ENCODE assay signal across 7 cellular contexts in the genomic region with DNA sequence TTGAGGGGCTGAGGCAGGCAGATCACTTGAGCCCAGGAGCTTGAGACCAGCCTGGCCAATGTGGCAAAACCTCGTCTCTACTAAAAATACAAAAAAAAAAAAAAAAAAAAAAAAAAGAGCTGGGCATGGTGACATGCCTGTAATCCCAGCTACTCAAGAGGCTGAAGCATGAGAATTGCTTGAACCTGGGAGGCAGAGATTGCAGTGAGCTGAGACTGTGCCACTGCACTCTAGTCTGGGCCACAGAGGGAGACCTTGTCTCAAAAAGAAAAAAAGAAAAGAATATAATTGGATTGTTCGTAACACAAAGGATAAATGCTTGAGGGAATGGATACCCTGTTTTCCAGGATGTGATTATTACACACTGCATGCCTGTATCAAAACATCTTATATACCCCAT. TPM values are rescaled to one million over a fixed set of nuclear protein-coding genes. Genes with fewer than 3 reads are reported as not detected.
DNase-seq lines count a peak whose midpoint lies in the region; ATAC-seq, FAIRE-seq and TF ChIP-seq lines count a peak whose summit lies in the region.
"Not testable (repeated sequence)": the region's sequence is repeated elsewhere in the genome, so short reads cannot be mapped to it uniquely, and the experiment has no call there.

No MANE protein-coding gene starts in this region.

- WGBS in thyroid gland, 2 donors = 28 to 34% methylated on average over 2 of the region's 2 CpGs

- not testable (repeated sequence) for H3K4me3 Mint-ChIP-seq in activated T-helper 2 cell treated with anti-CD3 and anti-CD28 coated beads, Interferon-gamma antibody, Interleukin-2, Interleukin-4, amounts not matched to agents 10 μg/mL and 5 μg/mL and 100 μg/mL, durations not matched to agents 14 hours and 24 hours and 36 hours (ENCODE audit: low read depth); natural killer cell

- not testable (repeated sequence) for H3K9me3 ChIP-seq in left ventricle myocardium inferior (replicated peaks); thyroid gland

- intact Hi-C loops in activated T-helper 2 cell treated with anti-CD3 and anti-CD28 coated beads, Interferon-gamma antibody, Interleukin-2, Interleukin-4, amounts not matched to agents 10 μg/mL and 5 μg/mL and 100 μg/mL, durations not matched to agents 14 hours and 24 hours and 36 hours (cut with micrococcal nuclease) = loop anchor here (10.0 kb wide), 1 partner anchor 776 kb away; the partner anchor contains the start of genes GLMN and RPAP2
- intact Hi-C loops in left ventricle myocardium inferior (cut with micrococcal nuclease); natural killer cell (cut with micrococcal nuclease); thyroid gland (cut with DNase I): not testable (repeated sequence)

- peaks cover 48% of the 10 kb centered on the region for H3K4me1 Mint-ChIP-seq in activated T-helper 2 cell treated with anti-CD3 and anti-CD28 coated beads, Interferon-gamma antibody, Interleukin-2, Interleukin-4, amounts not matched to agents 10 μg/mL and 5 μg/mL and 100 μg/mL, durations not matched to agents 14 hours and 24 hours and 36 hours (ENCODE audit: low read depth)
- peaks cover 62 to 66% of the 10 kb centered on the region in 2 donors for H3K4me1 Mint-ChIP-seq in natural killer cell

- H3K36me3 Mint-ChIP-seq in activated T-helper 2 cell treated with anti-CD3 and anti-CD28 coated beads, Interferon-gamma antibody, Interleukin-2, Interleukin-4, amounts not matched to agents 10 μg/mL and 5 μg/mL and 100 μg/mL, durations not matched to agents 14 hours and 24 hours and 36 hours (ENCODE audit: low read depth) = peaks cover 74% of the 10 kb centered on the region
- not testable (repeated sequence) for H3K36me3 Mint-ChIP-seq in natural killer cell

- H3K27me3 ChIP-seq in left ventricle myocardium inferior (ENCODE audit: low read depth); thyroid gland: not testable (repeated sequence)

- not testable (repeated sequence) for H3K27ac ChIP-seq in left ventricle myocardium inferior (replicated peaks); thyroid gland

- not testable (repeated sequence) for H3K36me3 ChIP-seq in left ventricle myocardium inferior, thyroid gland

- not testable (repeated sequence) for H3K4me1 ChIP-seq in left ventricle myocardium inferior, thyroid gland

- peak; percentile 24 for TF ChIP-seq CTCF in AG10803 (conservative IDR thresholded peaks at IDR 0.05; ENCODE audit: low read length)
- peak; percentile 26 for TF ChIP-seq CTCF in left ventricle myocardium inferior (IDR thresholded peaks at IDR 0.05; ENCODE audit: borderline replicate concordance)
- not testable (repeated sequence) for TF ChIP-seq CTCF in natural killer cell (IDR thresholded peaks at IDR 0.05)
- peak in 2 of 6 experiments; percentile 28 to 32 for TF ChIP-seq CTCF in thyroid gland (IDR thresholded peaks at IDR 0.05)

- peak in 1 of 3 donors; percentile 25 for ATAC-seq in natural killer cell

- peak; percentile 31 for FAIRE-seq in colon (lab: Jason Lieb, UNC)

- H3K27ac Mint-ChIP-seq in activated T-helper 2 cell treated with anti-CD3 and anti-CD28 coated beads, Interferon-gamma antibody, Interleukin-2, Interleukin-4, amounts not matched to agents 10 μg/mL and 5 μg/mL and 100 μg/mL, durations not matched to agents 14 hours and 24 hours and 36 hours = peak overlapping the region; percentile 43
- peak overlapping the region; percentile 46 to 56 for H3K27ac Mint-ChIP-seq in natural killer cell

- not testable (repeated sequence) for TF ChIP-seq POLR2A in thyroid gland (IDR thresholded peaks at IDR 0.05)

- not testable (repeated sequence) for H3K27me3 Mint-ChIP-seq in activated T-helper 2 cell treated with anti-CD3 and anti-CD28 coated beads, Interferon-gamma antibody, Interleukin-2, Interleukin-4, amounts not matched to agents 10 μg/mL and 5 μg/mL and 100 μg/mL, durations not matched to agents 14 hours and 24 hours and 36 hours (ENCODE audit: low read depth); natural killer cell (ENCODE audit: low read depth in 2 of 2)

- not testable (repeated sequence) for H3K4me3 ChIP-seq in AG10803 (ENCODE audit: low read length); left ventricle myocardium inferior; thyroid gland (replicated peaks in 1 of 3)

- not testable (repeated sequence) for H3K9me3 Mint-ChIP-seq in activated T-helper 2 cell treated with anti-CD3 and anti-CD28 coated beads, Interferon-gamma antibody, Interleukin-2, Interleukin-4, amounts not matched to agents 10 μg/mL and 5 μg/mL and 100 μg/mL, durations not matched to agents 14 hours and 24 hours and 36 hours; natural killer cell

- DNase-seq in AG10803 (ENCODE audit: low read depth) (peak; percentile 13), NCI-H82 (lab: John Stamatoyannopoulos, UW) (peak; percentile 63), thyroid gland (peak; percentile 65 to 67)
- not testable (repeated sequence) for DNase-seq in activated T-helper 2 cell treated with anti-CD3 and anti-CD28 coated beads, Interferon-gamma antibody, Interleukin-2, Interleukin-4, amounts not matched to agents 10 μg/mL and 5 μg/mL and 100 μg/mL, durations not matched to agents 14 hours and 24 hours and 36 hours (ENCODE audit: low spot score); left ventricle myocardium inferior; natural killer cell

RNA-seq across cellular contexts. Expression of gene CDC7, which starts 18.5 kb away (rescaled TPM):
- 27.4 and 28.8 TPM in 2 replicates for total RNA-seq in activated T-helper 2 cell treated with anti-CD3 and anti-CD28 coated beads, Interferon-gamma antibody, Interleukin-2, Interleukin-4, amounts not matched to agents 10 μg/mL and 5 μg/mL and 100 μg/mL, durations not matched to agents 14 hours and 24 hours and 36 hours
- total RNA-seq in left ventricle myocardium inferior (0.60 TPM), natural killer cell (10 to 100 TPM in 1 of 3 donors, 1 to 10 TPM in 2; 7.2 to 11.4 (median 7.9) TPM), thyroid gland (1 to 10 TPM; 1.6 to 2.6 (median 2.2) TPM)
